In genomic region chr12:89707992-89708792, GRCh38 we compare ENCODE assay signal across 1 cellular context.
TF ChIP-seq lines count a peak whose summit lies in the region.

No MANE protein-coding gene starts in this region.

TF ChIP-seq in K562, 482 proteins besides CTCF, POLR2A, EP300 and RAD21 (continued from another document and continues in another):
- TF ChIP-seq, protein P1, sequence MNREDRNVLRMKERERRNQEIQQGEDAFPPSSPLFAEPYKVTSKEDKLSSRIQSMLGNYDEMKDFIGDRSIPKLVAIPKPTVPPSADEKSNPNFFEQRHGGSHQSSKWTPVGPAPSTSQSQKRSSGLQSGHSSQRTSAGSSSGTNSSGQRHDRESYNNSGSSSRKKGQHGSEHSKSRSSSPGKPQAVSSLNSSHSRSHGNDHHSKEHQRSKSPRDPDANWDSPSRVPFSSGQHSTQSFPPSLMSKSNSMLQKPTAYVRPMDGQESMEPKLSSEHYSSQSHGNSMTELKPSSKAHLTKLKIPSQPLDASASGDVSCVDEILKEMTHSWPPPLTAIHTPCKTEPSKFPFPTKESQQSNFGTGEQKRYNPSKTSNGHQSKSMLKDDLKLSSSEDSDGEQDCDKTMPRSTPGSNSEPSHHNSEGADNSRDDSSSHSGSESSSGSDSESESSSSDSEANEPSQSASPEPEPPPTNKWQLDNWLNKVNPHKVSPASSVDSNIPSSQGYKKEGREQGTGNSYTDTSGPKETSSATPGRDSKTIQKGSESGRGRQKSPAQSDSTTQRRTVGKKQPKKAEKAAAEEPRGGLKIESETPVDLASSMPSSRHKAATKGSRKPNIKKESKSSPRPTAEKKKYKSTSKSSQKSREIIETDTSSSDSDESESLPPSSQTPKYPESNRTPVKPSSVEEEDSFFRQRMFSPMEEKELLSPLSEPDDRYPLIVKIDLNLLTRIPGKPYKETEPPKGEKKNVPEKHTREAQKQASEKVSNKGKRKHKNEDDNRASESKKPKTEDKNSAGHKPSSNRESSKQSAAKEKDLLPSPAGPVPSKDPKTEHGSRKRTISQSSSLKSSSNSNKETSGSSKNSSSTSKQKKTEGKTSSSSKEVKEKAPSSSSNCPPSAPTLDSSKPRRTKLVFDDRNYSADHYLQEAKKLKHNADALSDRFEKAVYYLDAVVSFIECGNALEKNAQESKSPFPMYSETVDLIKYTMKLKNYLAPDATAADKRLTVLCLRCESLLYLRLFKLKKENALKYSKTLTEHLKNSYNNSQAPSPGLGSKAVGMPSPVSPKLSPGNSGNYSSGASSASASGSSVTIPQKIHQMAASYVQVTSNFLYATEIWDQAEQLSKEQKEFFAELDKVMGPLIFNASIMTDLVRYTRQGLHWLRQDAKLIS (CRISPR knock-in tag; IDR thresholded peaks at IDR 0.05) = peak; percentile 86
- no peak for TF ChIP-seq ZNF217 (CRISPR knock-in tag; IDR thresholded peaks at IDR 0.05)
- TF ChIP-seq, protein P2, sequence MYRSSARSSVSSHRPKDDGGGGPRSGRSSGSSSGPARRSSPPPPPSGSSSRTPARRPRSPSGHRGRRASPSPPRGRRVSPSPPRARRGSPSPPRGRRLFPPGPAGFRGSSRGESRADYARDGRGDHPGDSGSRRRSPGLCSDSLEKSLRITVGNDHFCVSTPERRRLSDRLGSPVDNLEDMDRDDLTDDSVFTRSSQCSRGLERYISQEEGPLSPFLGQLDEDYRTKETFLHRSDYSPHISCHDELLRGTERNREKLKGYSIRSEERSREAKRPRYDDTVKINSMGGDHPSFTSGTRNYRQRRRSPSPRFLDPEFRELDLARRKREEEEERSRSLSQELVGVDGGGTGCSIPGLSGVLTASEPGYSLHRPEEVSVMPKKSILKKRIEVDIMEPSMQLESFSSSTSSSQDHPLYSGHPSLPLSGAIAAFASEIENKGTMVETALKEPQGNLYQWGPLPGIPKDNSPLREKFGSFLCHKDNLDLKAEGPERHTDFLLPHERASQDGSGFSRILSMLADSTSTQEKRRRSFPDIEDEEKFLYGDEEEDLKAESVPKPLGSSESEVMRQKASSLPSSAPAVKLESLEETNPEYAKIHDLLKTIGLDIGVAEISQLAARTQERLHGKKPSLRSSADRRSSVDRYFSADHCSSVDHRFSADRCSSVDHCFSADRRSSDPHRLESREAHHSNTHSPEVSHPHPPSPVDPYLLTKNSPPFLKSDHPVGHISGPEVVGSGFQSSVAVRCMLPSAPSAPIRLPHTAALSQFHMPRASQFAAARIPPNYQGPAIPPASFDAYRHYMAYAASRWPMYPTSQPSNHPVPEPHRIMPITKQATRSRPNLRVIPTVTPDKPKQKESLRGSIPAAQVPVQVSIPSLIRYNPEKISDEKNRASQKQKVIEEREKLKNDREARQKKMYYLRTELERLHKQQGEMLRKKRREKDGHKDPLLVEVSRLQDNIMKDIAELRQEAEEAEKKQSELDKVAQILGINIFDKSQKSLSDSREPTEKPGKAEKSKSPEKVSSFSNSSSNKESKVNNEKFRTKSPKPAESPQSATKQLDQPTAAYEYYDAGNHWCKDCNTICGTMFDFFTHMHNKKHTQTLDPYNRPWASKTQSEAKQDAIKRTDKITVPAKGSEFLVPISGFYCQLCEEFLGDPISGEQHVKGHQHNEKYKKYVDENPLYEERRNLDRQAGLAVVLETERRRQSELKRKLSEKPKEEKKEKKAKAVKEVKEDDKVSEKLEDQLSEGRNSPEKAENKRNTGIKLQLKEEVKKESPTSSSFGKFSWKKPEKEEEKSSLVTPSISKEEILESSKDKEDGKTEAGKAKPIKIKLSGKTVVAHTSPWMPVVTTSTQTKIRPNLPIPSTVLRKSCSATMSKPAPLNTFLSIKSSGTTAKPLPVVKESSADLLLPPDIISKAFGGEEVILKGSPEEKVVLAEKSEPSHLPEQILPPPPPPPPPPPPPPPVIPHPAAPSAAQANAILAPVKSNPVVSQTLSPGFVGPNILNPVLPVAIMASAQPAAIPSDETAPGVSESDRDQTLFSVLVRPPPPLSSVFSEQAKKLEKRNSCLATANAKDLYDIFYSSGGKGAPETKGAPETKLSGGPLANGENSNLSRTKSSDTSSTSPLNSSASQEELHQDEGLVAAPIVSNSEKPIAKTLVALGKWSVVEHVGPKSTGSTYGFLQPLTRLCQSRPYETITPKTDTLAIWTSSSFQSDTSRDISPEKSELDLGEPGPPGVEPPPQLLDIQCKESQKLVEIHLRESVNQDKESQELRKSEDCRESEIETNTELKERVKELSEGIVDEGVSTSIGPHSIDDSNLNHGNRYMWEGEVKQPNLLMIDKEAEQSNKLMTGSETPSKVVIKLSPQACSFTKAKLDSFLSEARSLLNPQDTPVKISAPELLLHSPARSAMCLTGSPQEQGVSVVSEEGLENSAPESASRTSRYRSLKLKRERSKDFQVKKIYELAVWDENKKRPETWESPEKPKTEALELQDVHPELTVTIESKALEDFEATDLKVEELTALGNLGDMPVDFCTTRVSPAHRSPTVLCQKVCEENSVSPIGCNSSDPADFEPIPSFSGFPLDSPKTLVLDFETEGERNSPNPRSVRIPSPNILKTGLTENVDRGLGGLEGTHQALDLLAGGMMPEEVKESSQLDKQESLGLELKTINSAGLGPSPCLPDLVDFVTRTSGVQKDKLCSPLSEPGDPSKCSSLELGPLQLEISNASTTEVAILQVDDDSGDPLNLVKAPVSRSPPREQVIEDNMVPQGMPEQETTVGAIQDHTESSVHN (IDR thresholded peaks at IDR 0.05; ENCODE audit: borderline replicate concordance in 1 of 2, low read depth in 1 of 2) = no peak
- no peak for TF ChIP-seq MYNN (IDR thresholded peaks at IDR 0.05)
- no peak for TF ChIP-seq MYNN (CRISPR knock-in tag; IDR thresholded peaks at IDR 0.05)
- TF ChIP-seq FOXO4 (CRISPR knock-in tag; IDR thresholded peaks at IDR 0.05) = no peak
- TF ChIP-seq, protein P3, sequence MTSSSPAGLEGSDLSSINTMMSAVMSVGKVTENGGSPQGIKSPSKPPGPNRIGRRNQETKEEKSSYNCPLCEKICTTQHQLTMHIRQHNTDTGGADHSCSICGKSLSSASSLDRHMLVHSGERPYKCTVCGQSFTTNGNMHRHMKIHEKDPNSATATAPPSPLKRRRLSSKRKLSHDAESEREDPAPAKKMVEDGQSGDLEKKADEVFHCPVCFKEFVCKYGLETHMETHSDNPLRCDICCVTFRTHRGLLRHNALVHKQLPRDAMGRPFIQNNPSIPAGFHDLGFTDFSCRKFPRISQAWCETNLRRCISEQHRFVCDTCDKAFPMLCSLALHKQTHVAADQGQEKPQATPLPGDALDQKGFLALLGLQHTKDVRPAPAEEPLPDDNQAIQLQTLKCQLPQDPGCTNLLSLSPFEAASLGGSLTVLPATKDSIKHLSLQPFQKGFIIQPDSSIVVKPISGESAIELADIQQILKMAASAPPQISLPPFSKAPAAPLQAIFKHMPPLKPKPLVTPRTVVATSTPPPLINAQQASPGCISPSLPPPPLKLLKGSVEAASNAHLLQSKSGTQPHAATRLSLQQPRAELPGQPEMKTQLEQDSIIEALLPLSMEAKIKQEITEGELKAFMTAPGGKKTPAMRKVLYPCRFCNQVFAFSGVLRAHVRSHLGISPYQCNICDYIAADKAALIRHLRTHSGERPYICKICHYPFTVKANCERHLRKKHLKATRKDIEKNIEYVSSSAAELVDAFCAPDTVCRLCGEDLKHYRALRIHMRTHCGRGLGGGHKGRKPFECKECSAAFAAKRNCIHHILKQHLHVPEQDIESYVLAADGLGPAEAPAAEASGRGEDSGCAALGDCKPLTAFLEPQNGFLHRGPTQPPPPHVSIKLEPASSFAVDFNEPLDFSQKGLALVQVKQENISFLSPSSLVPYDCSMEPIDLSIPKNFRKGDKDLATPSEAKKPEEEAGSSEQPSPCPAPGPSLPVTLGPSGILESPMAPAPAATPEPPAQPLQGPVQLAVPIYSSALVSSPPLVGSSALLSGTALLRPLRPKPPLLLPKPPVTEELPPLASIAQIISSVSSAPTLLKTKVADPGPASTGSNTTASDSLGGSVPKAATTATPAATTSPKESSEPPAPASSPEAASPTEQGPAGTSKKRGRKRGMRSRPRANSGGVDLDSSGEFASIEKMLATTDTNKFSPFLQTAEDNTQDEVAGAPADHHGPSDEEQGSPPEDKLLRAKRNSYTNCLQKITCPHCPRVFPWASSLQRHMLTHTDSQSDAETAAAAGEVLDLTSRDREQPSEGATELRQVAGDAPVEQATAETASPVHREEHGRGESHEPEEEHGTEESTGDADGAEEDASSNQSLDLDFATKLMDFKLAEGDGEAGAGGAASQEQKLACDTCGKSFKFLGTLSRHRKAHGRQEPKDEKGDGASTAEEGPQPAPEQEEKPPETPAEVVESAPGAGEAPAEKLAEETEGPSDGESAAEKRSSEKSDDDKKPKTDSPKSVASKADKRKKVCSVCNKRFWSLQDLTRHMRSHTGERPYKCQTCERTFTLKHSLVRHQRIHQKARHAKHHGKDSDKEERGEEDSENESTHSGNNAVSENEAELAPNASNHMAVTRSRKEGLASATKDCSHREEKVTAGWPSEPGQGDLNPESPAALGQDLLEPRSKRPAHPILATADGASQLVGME (CRISPR knock-in tag; IDR thresholded peaks at IDR 0.05) = no peak
- TF ChIP-seq GABPB2 (CRISPR knock-in tag; conservative IDR thresholded peaks at IDR 0.05) = no peak
- peak; percentile 69; the same call in 1 of the 2 replicates for TF ChIP-seq SRSF3 (IDR thresholded peaks at IDR 0.05; ENCODE audit: insufficient read depth, low read length)
- TF ChIP-seq MGA (IDR thresholded peaks at IDR 0.05) = peak; percentile 64; the same call in 1 of the 2 replicates
